In genomic region chr12:64666054-64666914, GRCh38 we compare ENCODE assay signal across 1 cellular context.
TF ChIP-seq lines count a peak whose summit lies in the region.

No MANE protein-coding gene starts in this region.

TF ChIP-seq in SK-N-SH treated with all-trans-retinoic acid at 6 μM for 48 hours, 23 proteins besides CTCF, POLR2A, EP300 and RAD21 (continued from another document):
- TF ChIP-seq TSHZ2 (CRISPR knock-in tag; IDR thresholded peaks at IDR 0.05) = no peak
- no peak for TF ChIP-seq BACH2 (CRISPR knock-in tag; IDR thresholded peaks at IDR 0.05; ENCODE audit: borderline replicate concordance)
- no peak for TF ChIP-seq OSR1 (CRISPR knock-in tag; IDR thresholded peaks at IDR 0.05)
- TF ChIP-seq ZC3H10 (CRISPR knock-in tag; IDR thresholded peaks at IDR 0.05) = no peak
- no peak for TF ChIP-seq ZNF565 (CRISPR knock-in tag; conservative IDR thresholded peaks at IDR 0.05; ENCODE audit: low read depth)
- TF ChIP-seq TCF4 (CRISPR knock-in tag; IDR thresholded peaks at IDR 0.05; ENCODE audit: borderline replicate concordance) = no peak
- TF ChIP-seq ESRRG (CRISPR knock-in tag; IDR thresholded peaks at IDR 0.05) = no peak
- no peak for TF ChIP-seq CREB5 (CRISPR knock-in tag; IDR thresholded peaks at IDR 0.05; ENCODE audit: low read depth)
- no peak for TF ChIP-seq ZFP3 (CRISPR knock-in tag; IDR thresholded peaks at IDR 0.05)
- no peak for TF ChIP-seq ZFP30 (CRISPR knock-in tag; IDR thresholded peaks at IDR 0.05)
- TF ChIP-seq ARNTL (CRISPR knock-in tag; IDR thresholded peaks at IDR 0.05; ENCODE audit: borderline replicate concordance, low read depth) = no peak
- TF ChIP-seq ZNF8 (CRISPR knock-in tag; IDR thresholded peaks at IDR 0.05) = no peak
- no peak for TF ChIP-seq CSDC2 (CRISPR knock-in tag; IDR thresholded peaks at IDR 0.05)
- no peak for TF ChIP-seq ZNF70 (CRISPR knock-in tag; IDR thresholded peaks at IDR 0.05)
- TF ChIP-seq PPARA (CRISPR knock-in tag; IDR thresholded peaks at IDR 0.05; ENCODE audit: borderline replicate concordance) = no peak
- TF ChIP-seq ISL1 (CRISPR knock-in tag; IDR thresholded peaks at IDR 0.05) = no peak
- no peak for TF ChIP-seq RARB (CRISPR knock-in tag; IDR thresholded peaks at IDR 0.05)
